Comparison of ENCODE assay signal across 10 cellular contexts in the genomic region with DNA sequence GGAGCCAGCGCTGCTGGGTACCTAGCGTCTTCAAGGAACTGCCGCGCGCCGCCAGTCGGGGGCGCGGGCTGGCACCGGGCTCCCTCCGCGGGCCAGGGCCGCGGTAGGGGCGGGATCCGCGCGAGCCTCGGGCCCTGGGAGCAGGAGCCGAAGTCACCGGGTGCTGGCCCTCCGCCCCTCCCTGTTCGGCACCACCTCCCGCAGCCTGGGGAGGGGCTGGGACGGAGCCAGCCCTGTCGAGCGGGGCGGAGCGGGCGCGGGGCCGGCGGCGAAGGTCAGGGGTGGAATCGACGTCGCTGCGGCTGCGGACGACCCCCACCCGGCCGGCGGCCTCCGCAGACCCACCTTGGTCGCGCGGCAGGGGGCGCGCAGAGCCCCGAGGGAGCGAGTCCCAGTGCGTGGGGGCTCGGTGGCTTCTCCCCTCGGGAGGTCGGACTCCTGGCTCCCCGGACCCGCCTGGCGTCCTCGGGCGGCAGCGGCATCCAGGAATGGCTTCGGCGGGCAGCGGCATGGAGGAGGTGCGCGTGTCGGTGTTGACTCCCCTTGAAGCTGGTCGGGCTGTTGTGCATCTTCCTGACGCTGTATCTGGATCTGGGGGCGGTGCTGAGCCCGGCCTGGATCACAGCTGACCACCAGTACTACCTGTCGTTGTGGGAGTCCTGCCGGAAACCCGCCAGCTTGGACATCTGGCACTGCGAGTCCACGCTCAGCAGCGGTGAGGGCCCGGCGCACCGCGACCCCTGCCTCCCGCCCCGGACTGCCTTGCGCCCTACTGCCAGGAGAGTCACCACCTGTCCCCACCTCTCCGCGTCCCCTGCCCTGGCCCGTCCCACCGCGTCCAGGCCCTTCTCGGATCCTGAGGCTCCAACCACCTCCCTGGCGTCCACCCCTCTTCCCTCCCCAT. TPM values are rescaled to one million over a fixed set of nuclear protein-coding genes. Genes with fewer than 3 reads are reported as not detected.
A peak's percentile ranks its signal among the peaks of the same experiment; 100 is the strongest.
DNase-seq lines count a peak whose midpoint lies in the region; ATAC-seq and TF ChIP-seq lines count a peak whose summit lies in the region.
"Had no signal": no experiment of that assay in that cellular context is flagged by ENCODE, and none has a peak within 500 bp of the region (broad histone marks: within the 10 kb centered on the region; RNA-seq: fewer than 3 reads in every experiment).

No MANE protein-coding gene starts in this region.

- H3K4me3 ChIP-seq in cardiac fibroblast (replicated peaks in 1 of 2; ENCODE audit: low read depth in 2 of 2, low read length in 2 of 2) (peak overlapping the region; percentile 5 to 14), tibial artery (peak overlapping the region; percentile 38 to 47)

- H3K27me3 ChIP-seq in tibial artery, result peaks cover 0 to 8% of the 10 kb centered on the region in 2 donors

- peak; percentile 91 for ATAC-seq in left lobe of liver
- ATAC-seq in GM18873 (IDR thresholded peaks at IDR 0.05; ENCODE audit: low FRiP score, unreplicated experiment), result no peak
- no peak for ATAC-seq in GM21423 (IDR thresholded peaks at IDR 0.05; ENCODE audit: unreplicated experiment)

- DNase-seq in NCI-H82 (lab: John Stamatoyannopoulos, UW), result peak; percentile 66
- no peak for DNase-seq in NCI-H82 treated with DMSO at 0.1 percent for 48 hours (lab: John Stamatoyannopoulos, UW; ENCODE audit: unreplicated experiment)
- DNase-seq in cardiac fibroblast (ENCODE audit: low read depth in 2 of 2), result no peak
- DNase-seq in left lobe of liver (ENCODE audit: low spot score), result peak; percentile 79
- DNase-seq in tibial artery, result no peak
- DNase-seq in SHP77 (lab: John Stamatoyannopoulos, UW), result no peak
- DNase-seq: NCI-H1436 had no signal

- no peak for TF ChIP-seq CTCF in cardiac fibroblast (IDR thresholded peaks at IDR 0.05; ENCODE audit: low read depth, low read length)
- TF ChIP-seq CTCF in tibial artery (IDR thresholded peaks at IDR 0.05), result no peak

- peaks cover 0 to 9% (median 6%) of the 10 kb centered on the region in 4 donors for H3K4me1 ChIP-seq in tibial artery

- no peak overlapping the region for H3K27ac ChIP-seq in tibial artery

- no peaks in the 10 kb centered on the region for H3K9me3 ChIP-seq in tibial artery

- H3K36me3 ChIP-seq in tibial artery, result no peaks in the 10 kb centered on the region

- intact Hi-C loops in tibial artery (cut with DNase I; ENCODE audit: low total_unique reads), result no loop called here

RNA-seq across cellular contexts. Expression of a gene that starts 50.5 kb away (rescaled TPM):
- total RNA-seq in left lobe of liver, result not detected
- total RNA-seq: B cell had no signal

Comparison
In these comparisons a context has a peak if more than half of its experiments do, and no peak if none do; other contexts are left out.
1. DNase-seq: peak in NCI-H82 (single experiment) and left lobe of liver (single experiment); none in NCI-H82 treated with DMSO at 0.1 percent for 48 hours (single experiment), cardiac fibroblast (0 of 2), tibial artery (0 of 2) and SHP77 (0 of 2).